In genomic region chrX:55524487-55524886, GRCh38 we compare ENCODE assay signal across 20 cellular contexts. TPM values are rescaled to one million over a fixed set of nuclear protein-coding genes. Genes with fewer than 3 reads are reported as not detected.
A peak's percentile ranks its signal among the peaks of the same experiment; 100 is the strongest.
DNase-seq lines count a peak whose midpoint lies in the region; ATAC-seq and TF ChIP-seq lines count a peak whose summit lies in the region.
"Had no signal": no experiment of that assay in that cellular context is flagged by ENCODE, and none has a peak within 500 bp of the region (broad histone marks: within the 10 kb centered on the region; RNA-seq: fewer than 3 reads in every experiment).

No MANE protein-coding gene starts in this region.

- no peak overlapping the region for H3K27ac ChIP-seq in endodermal cell (ENCODE audit: low read depth, low read length)
- H3K27ac ChIP-seq: vagina had no signal

- 68% methylated on average over 3 of the region's 3 CpGs; no CpG with 5 or more reads in 1 of the 2 experiments for WGBS in endodermal cell (ENCODE audit: insufficient coverage in 1 of 2, insufficient read length in 1 of 2), 2 experiments

- peaks cover 3% of the 10 kb centered on the region for H3K27me3 Mint-ChIP-seq in endodermal cell (ENCODE audit: insufficient read depth)
- H3K27me3 Mint-ChIP-seq in stimulated activated memory B cell treated with anti-CD40 and anti-IgM and Interleukin-4, amounts not matched to agents 10 μg/mL and 1 μg/mL and 100 μg/mL, for 72 hours: no peaks in the 10 kb centered on the region

- H3K4me3 ChIP-seq in BJ (ENCODE audit: low read depth, low read length): no peak overlapping the region
- no peak overlapping the region for H3K4me3 ChIP-seq in endodermal cell (ENCODE audit: low read length)
- H3K4me3 ChIP-seq: mucosa of descending colon, vagina had no signal

- H3K4me1 ChIP-seq in endodermal cell (ENCODE audit: control insufficient read depth, insufficient read depth, low read length): no peaks in the 10 kb centered on the region
- H3K4me1 ChIP-seq: vagina had no signal

- H3K9me3 ChIP-seq in endodermal cell (ENCODE audit: control insufficient read depth, low read length): no peaks in the 10 kb centered on the region
- H3K9me3 ChIP-seq: mucosa of descending colon, vagina had no signal

- no peak overlapping the region for H3K9ac ChIP-seq in endodermal cell (ENCODE audit: extremely low read depth, low read length, poor library complexity, severe bottlenecking)

- H3K4me3 Mint-ChIP-seq in endodermal cell: no peak overlapping the region
- no peak overlapping the region for H3K4me3 Mint-ChIP-seq in stimulated activated memory B cell treated with anti-CD40 and anti-IgM and Interleukin-4, amounts not matched to agents 10 μg/mL and 1 μg/mL and 100 μg/mL, for 72 hours
- H3K4me3 Mint-ChIP-seq: B cell, T-cell had no signal

- POLR2A ChIA-PET in BJ (lab: Charles Lee): no interaction called here

- H3K36me3 Mint-ChIP-seq in endodermal cell (ENCODE audit: low read depth): no peaks in the 10 kb centered on the region
- no peaks in the 10 kb centered on the region for H3K36me3 Mint-ChIP-seq in stimulated activated memory B cell treated with anti-CD40 and anti-IgM and Interleukin-4, amounts not matched to agents 10 μg/mL and 1 μg/mL and 100 μg/mL, for 72 hours
- H3K36me3 Mint-ChIP-seq: T-cell had no signal

- H3K27ac Mint-ChIP-seq in endodermal cell: no peak overlapping the region
- no peak overlapping the region for H3K27ac Mint-ChIP-seq in stimulated activated memory B cell treated with anti-CD40 and anti-IgM and Interleukin-4, amounts not matched to agents 10 μg/mL and 1 μg/mL and 100 μg/mL, for 72 hours
- H3K27ac Mint-ChIP-seq: activated T-helper 2 cell treated with anti-CD3 and anti-CD28 coated beads, Interferon-gamma antibody, Interleukin-2, Interleukin-4, amounts not matched to agents 10 μg/mL and 5 μg/mL and 100 μg/mL, durations not matched to agents 14 hours and 24 hours and 36 hours; B cell; T-cell had no signal

- DNase-seq in BJ (ENCODE audit: low read depth) (no peak), NCI-H2227 treated with DMSO at 0.1 percent for 48 hours (lab: John Stamatoyannopoulos, UW) (peak; percentile 46), endodermal cell (no peak), medulla oblongata (ENCODE audit: extremely low spot score) (peak; percentile 5), NCI-H2081 (lab: John Stamatoyannopoulos, UW) (no peak), activated T-cell treated with anti-CD3 and anti-CD28 coated beads for 4 hours (no peak)
- DNase-seq: activated CD8-positive, alpha-beta memory T cell treated with anti-CD3 and anti-CD28 coated beads for 24 hours; DMS79; KG1; kidney; NCI-H446; small intestine; stimulated activated naive CD4-positive, alpha-beta T cell; T-cell had no signal

- H3K9me3 Mint-ChIP-seq in endodermal cell: peaks cover 36% of the 10 kb centered on the region
- no peaks in the 10 kb centered on the region for H3K9me3 Mint-ChIP-seq in stimulated activated memory B cell treated with anti-CD40 and anti-IgM and Interleukin-4, amounts not matched to agents 10 μg/mL and 1 μg/mL and 100 μg/mL, for 72 hours
- H3K9me3 Mint-ChIP-seq: activated T-helper 2 cell treated with anti-CD3 and anti-CD28 coated beads, Interferon-gamma antibody, Interleukin-2, Interleukin-4, amounts not matched to agents 10 μg/mL and 5 μg/mL and 100 μg/mL, durations not matched to agents 14 hours and 24 hours and 36 hours; T-cell had no signal

- H3K36me3 ChIP-seq in BJ (ENCODE audit: control insufficient read depth, insufficient read depth, low read length) (no peaks in the 10 kb centered on the region), endodermal cell (ENCODE audit: control insufficient read depth, insufficient read depth, low read length) (no peaks in the 10 kb centered on the region)
- H3K36me3 ChIP-seq: vagina had no signal

- H3K27me3 ChIP-seq in BJ (ENCODE audit: control insufficient read depth, insufficient read depth, low read length): no peaks in the 10 kb centered on the region
- no peaks in the 10 kb centered on the region for H3K27me3 ChIP-seq in endodermal cell (ENCODE audit: control insufficient read depth, insufficient read depth, low read length, poor library complexity, severe bottlenecking)
- H3K27me3 ChIP-seq: vagina had no signal

- no peak for ATAC-seq in HG03159 (IDR thresholded peaks at IDR 0.05; ENCODE audit: unreplicated experiment)
- ATAC-seq in stimulated activated memory B cell treated with anti-CD40 and anti-IgM and Interleukin-4, amounts not matched to agents 10 μg/mL and 1 μg/mL and 100 μg/mL, for 72 hours: no peak
- ATAC-seq: mucosa of descending colon, T-cell had no signal

- CTCF ChIA-PET in BJ (lab: Yijun Ruan, JAX): no interaction called here

- H3K4me1 Mint-ChIP-seq in endodermal cell: no peaks in the 10 kb centered on the region
- no peaks in the 10 kb centered on the region for H3K4me1 Mint-ChIP-seq in stimulated activated memory B cell treated with anti-CD40 and anti-IgM and Interleukin-4, amounts not matched to agents 10 μg/mL and 1 μg/mL and 100 μg/mL, for 72 hours
- H3K4me1 Mint-ChIP-seq: B cell had no signal

- 0 out of 2 replicates have a peak, but pooled peaks have one; percentile 3 for TF ChIP-seq CTCF in BJ (IDR thresholded peaks at IDR 0.05; ENCODE audit: insufficient read depth, low read depth, low read length)
- TF ChIP-seq CTCF in endodermal cell (conservative IDR thresholded peaks at IDR 0.05): peak; percentile 28

RNA-seq across cellular contexts. Expression of gene USP51, which starts 34.8 kb away (rescaled TPM):
- 0.49 and 0.65 TPM in 2 replicates for polyA plus RNA-seq in BJ (2011; rRNA removed)
- 1.0 and 2.8 TPM in 2 replicates for polyA minus RNA-seq in BJ (2011; rRNA and poly(A)+ RNA removed)
- total RNA-seq in endodermal cell: 10 to 100 TPM; 15.6 to 18.0 TPM
- 6.9 TPM for polyA plus RNA-seq in endodermal cell (2013, experiment 1 of 2)
- polyA plus RNA-seq in endodermal cell (2013, experiment 2 of 2): 5.3 TPM

Comparison
In these comparisons a context has a peak if more than half of its experiments do, and no peak if none do; other contexts are left out.
1. DNase-seq: peak in NCI-H2227 treated with DMSO at 0.1 percent for 48 hours (single experiment) and medulla oblongata (single experiment); none in BJ (single experiment), endodermal cell (single experiment), NCI-H2081 (0 of 2) and activated T-cell treated with anti-CD3 and anti-CD28 coated beads for 4 hours (single experiment).